Comparison of ENCODE assay signal across 8 cellular contexts in genomic region chr14:61889914-61890351, GRCh38.
DNase-seq lines count a peak whose midpoint lies in the region; ATAC-seq and FAIRE-seq lines count a peak whose summit lies in the region.

No MANE protein-coding gene starts in this region.

- peaks cover 5% of the 10 kb centered on the region for H3K36me3 Mint-ChIP-seq in activated naive CD8-positive, alpha-beta T cell treated with anti-CD3 and anti-CD28 coated beads for 36 hours

- H3K4me3 Mint-ChIP-seq in activated naive CD8-positive, alpha-beta T cell treated with anti-CD3 and anti-CD28 coated beads for 36 hours: peak overlapping the region; percentile 8

- H3K9me3 Mint-ChIP-seq in activated naive CD8-positive, alpha-beta T cell treated with anti-CD3 and anti-CD28 coated beads for 36 hours: no peaks in the 10 kb centered on the region

- peak; percentile 30 for FAIRE-seq in urothelium cell line (lab: Jason Lieb, UNC)

- ATAC-seq in GM21381 (IDR thresholded peaks at IDR 0.05; ENCODE audit: unreplicated experiment) (peak; percentile 100), HG03565 (IDR thresholded peaks at IDR 0.05; ENCODE audit: unreplicated experiment) (peak; percentile 99)

- DNase-seq in EH (ENCODE audit: low read depth) (peak; percentile 3), urothelium cell line (ENCODE audit: low spot score) (no peak), DMS 273 treated with DMSO at 0.1 percent for 48 hours (lab: John Stamatoyannopoulos, UW) (no peak), GDM1 (lab: John Stamatoyannopoulos, UW) (no peak), HPDE6-E6E7 (ENCODE audit: extremely low spot score) (no peak)
- peak; percentile 8 for DNase-seq in activated naive CD8-positive, alpha-beta T cell treated with anti-CD3 and anti-CD28 coated beads for 36 hours

- peaks cover 16% of the 10 kb centered on the region for H3K4me1 Mint-ChIP-seq in activated naive CD8-positive, alpha-beta T cell treated with anti-CD3 and anti-CD28 coated beads for 36 hours

- H3K27me3 Mint-ChIP-seq in activated naive CD8-positive, alpha-beta T cell treated with anti-CD3 and anti-CD28 coated beads for 36 hours: peaks cover 5% of the 10 kb centered on the region

- H3K27ac Mint-ChIP-seq in activated naive CD8-positive, alpha-beta T cell treated with anti-CD3 and anti-CD28 coated beads for 36 hours: peak overlapping the region; percentile 81

Comparison
In these comparisons a context has a peak if more than half of its experiments do, and no peak if none do; other contexts are left out.
1. DNase-seq: peak in EH (single experiment) and activated naive CD8-positive, alpha-beta T cell treated with anti-CD3 and anti-CD28 coated beads for 36 hours (single experiment); none in urothelium cell line (single experiment), DMS 273 treated with DMSO at 0.1 percent for 48 hours (single experiment), GDM1 (single experiment) and HPDE6-E6E7 (single experiment).